In the genomic region with DNA sequence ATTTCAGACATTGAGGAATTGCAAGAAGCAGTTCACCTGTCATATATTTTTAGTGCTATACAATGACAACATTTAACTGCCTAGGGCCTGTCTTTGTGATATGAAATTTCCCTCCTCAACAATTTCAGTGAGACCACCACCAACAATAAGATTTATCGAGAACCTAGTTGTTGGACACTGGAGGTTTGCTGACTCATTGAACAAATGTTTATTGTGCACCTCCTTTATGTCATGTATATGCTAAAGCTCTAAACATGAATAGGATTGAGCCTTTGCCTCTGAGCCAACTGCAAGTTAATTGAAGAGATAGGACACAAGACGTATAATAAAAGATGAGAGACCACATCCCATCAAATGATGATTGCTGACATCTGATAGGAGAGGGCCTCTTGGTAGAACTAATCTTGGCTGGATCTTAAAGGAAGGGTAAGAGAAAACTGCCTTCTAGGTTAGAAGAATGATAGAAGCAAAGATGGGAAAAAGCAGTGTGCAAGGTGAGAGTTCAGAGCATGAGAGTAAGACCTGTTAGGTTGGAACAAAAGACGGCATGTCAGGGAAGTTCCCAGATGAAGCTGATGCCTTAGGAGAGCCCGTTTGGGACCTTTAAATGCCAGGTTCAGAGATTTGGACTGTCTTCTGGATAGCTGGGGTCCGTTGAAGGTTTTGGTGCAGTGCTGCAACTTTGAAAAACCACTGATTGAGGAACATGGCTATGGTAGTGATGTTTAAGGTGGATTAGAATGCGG, we compare ENCODE assay signal across 1 cellular context.
TF ChIP-seq lines count a peak whose summit lies in the region.

No MANE protein-coding gene starts in this region.

TF ChIP-seq in GM23338, 12 proteins besides CTCF, POLR2A, EP300 and RAD21 (continued from another document):
- no peak for TF ChIP-seq ZNF331 (CRISPR knock-in tag; IDR thresholded peaks at IDR 0.05; ENCODE audit: low read depth)
- TF ChIP-seq, protein P1, sequence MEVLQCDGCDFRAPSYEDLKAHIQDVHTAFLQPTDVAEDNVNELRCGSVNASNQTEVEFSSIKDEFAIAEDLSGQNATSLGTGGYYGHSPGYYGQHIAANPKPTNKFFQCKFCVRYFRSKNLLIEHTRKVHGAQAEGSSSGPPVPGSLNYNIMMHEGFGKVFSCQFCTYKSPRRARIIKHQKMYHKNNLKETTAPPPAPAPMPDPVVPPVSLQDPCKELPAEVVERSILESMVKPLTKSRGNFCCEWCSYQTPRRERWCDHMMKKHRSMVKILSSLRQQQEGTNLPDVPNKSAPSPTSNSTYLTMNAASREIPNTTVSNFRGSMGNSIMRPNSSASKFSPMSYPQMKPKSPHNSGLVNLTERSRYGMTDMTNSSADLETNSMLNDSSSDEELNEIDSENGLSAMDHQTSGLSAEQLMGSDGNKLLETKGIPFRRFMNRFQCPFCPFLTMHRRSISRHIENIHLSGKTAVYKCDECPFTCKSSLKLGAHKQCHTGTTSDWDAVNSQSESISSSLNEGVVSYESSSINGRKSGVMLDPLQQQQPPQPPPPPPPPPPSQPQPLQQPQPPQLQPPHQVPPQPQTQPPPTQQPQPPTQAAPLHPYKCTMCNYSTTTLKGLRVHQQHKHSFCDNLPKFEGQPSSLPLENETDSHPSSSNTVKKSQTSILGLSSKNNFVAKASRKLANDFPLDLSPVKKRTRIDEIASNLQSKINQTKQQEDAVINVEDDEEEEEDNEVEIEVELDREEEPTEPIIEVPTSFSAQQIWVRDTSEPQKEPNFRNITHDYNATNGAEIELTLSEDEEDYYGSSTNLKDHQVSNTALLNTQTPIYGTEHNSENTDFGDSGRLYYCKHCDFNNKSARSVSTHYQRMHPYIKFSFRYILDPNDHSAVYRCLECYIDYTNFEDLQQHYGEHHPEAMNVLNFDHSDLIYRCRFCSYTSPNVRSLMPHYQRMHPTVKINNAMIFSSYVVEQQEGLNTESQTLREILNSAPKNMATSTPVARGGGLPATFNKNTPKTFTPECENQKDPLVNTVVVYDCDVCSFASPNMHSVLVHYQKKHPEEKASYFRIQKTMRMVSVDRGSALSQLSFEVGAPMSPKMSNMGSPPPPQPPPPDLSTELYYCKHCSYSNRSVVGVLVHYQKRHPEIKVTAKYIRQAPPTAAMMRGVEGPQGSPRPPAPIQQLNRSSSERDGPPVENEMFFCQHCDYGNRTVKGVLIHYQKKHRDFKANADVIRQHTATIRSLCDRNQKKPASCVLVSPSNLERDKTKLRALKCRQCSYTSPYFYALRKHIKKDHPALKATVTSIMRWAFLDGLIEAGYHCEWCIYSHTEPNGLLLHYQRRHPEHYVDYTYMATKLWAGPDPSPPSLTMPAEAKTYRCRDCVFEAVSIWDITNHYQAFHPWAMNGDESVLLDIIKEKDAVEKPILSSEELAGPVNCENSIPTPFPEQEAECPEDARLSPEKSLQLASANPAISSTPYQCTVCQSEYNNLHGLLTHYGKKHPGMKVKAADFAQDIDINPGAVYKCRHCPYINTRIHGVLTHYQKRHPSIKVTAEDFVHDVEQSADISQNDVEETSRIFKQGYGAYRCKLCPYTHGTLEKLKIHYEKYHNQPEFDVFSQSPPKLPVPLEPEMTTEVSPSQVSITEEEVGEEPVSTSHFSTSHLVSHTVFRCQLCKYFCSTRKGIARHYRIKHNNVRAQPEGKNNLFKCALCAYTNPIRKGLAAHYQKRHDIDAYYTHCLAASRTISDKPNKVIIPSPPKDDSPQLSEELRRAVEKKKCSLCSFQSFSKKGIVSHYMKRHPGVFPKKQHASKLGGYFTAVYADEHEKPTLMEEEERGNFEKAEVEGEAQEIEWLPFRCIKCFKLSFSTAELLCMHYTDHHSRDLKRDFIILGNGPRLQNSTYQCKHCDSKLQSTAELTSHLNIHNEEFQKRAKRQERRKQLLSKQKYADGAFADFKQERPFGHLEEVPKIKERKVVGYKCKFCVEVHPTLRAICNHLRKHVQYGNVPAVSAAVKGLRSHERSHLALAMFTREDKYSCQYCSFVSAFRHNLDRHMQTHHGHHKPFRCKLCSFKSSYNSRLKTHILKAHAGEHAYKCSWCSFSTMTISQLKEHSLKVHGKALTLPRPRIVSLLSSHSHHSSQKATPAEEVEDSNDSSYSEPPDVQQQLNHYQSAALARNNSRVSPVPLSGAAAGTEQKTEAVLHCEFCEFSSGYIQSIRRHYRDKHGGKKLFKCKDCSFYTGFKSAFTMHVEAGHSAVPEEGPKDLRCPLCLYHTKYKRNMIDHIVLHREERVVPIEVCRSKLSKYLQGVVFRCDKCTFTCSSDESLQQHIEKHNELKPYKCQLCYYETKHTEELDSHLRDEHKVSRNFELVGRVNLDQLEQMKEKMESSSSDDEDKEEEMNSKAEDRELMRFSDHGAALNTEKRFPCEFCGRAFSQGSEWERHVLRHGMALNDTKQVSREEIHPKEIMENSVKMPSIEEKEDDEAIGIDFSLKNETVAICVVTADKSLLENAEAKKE (CRISPR knock-in tag; IDR thresholded peaks at IDR 0.05), result no peak
- TF ChIP-seq ZNF114 (CRISPR knock-in tag; IDR thresholded peaks at IDR 0.05), result no peak
